8 cellular contexts compared by ENCODE assay signal in genomic region chr9:124218438-124219289, GRCh38. TPM values are rescaled to one million over a fixed set of nuclear protein-coding genes. Genes with fewer than 3 reads are reported as not detected.
DNase-seq lines count a peak whose midpoint lies in the region; ATAC-seq, FAIRE-seq and TF ChIP-seq lines count a peak whose summit lies in the region.

No MANE protein-coding gene starts in this region.

- H3K79me2 ChIP-seq in astrocyte (ENCODE audit: insufficient read depth, low read length): no peaks in the 10 kb centered on the region

- H3K27ac Mint-ChIP-seq in astrocyte (ENCODE audit: unreplicated experiment): no peak overlapping the region

- DNase-seq in A172 (ENCODE audit: low spot score) (peak; percentile 85), NOMO-1 treated with DMSO at 0.1 percent for 48 hours (lab: John Stamatoyannopoulos, UW; ENCODE audit: unreplicated experiment) (peak; percentile 97), astrocyte (ENCODE audit: low read depth) (peak; percentile 35), right lobe of liver (peak; percentile 65 to 69 (median 66)), BE2C (no peak)
- no peak for DNase-seq in effector CD4-positive, alpha-beta T cell

- no peak for TF ChIP-seq POLR2A in right lobe of liver (IDR thresholded peaks at IDR 0.05)

- peaks cover 4% of the 10 kb centered on the region for H3K4me1 Mint-ChIP-seq in astrocyte (ENCODE audit: low read depth, unreplicated experiment)

- H3K9me3 Mint-ChIP-seq in astrocyte (ENCODE audit: unreplicated experiment): no peaks in the 10 kb centered on the region

- no peak overlapping the region for H3K4me2 ChIP-seq in astrocyte (ENCODE audit: low read length)

- H3K36me3 Mint-ChIP-seq in astrocyte (ENCODE audit: low read depth, unreplicated experiment): no peaks in the 10 kb centered on the region

- H3K4me3 Mint-ChIP-seq in astrocyte (ENCODE audit: unreplicated experiment): no peak overlapping the region

- H3K27ac ChIP-seq in astrocyte (ENCODE audit: low read depth, low read length) (no peak overlapping the region), right lobe of liver (peak overlapping the region; percentile 10 to 43 (median 40))

- no peaks in the 10 kb centered on the region for H3K36me3 ChIP-seq in astrocyte (ENCODE audit: insufficient read depth, low read length)
- no peaks in the 10 kb centered on the region for H3K36me3 ChIP-seq in right lobe of liver
- no peaks in the 10 kb centered on the region for H3K36me3 ChIP-seq in BE2C

- no peak overlapping the region for H2AFZ ChIP-seq in astrocyte (ENCODE audit: low read depth, low read length)

- ATAC-seq in GM18858 (IDR thresholded peaks at IDR 0.05; ENCODE audit: unreplicated experiment) (peak; percentile 50), HG02970 (IDR thresholded peaks at IDR 0.05; ENCODE audit: low FRiP score, unreplicated experiment) (peak; percentile 45), right lobe of liver (peak in 3 of 4 donors; percentile 2 to 52 (median 7))

- no peak for FAIRE-seq in astrocyte (lab: Jason Lieb, UNC)

- TF ChIP-seq CTCF in astrocyte (IDR thresholded peaks at IDR 0.05; ENCODE audit: insufficient read depth, low read depth, low read length) (no peak), right lobe of liver (IDR thresholded peaks at IDR 0.05) (no peak), BE2C (IDR thresholded peaks at IDR 0.05; ENCODE audit: low read depth, low read length) (no peak)

- H3K9me3 ChIP-seq in astrocyte (ENCODE audit: insufficient read depth, low read depth, low read length): no peaks in the 10 kb centered on the region
- H3K9me3 ChIP-seq in right lobe of liver: no peaks in the 10 kb centered on the region
- H3K9me3 ChIP-seq in BE2C: no peaks in the 10 kb centered on the region

- intact Hi-C loops in right lobe of liver (cut with DNase I): no loop called here

- H3K4me1 ChIP-seq in astrocyte (ENCODE audit: insufficient read depth, low read length): peaks cover 4% of the 10 kb centered on the region
- H3K4me1 ChIP-seq in right lobe of liver: peaks cover 0 to 50% (median 23%) of the 10 kb centered on the region in 4 donors
- no peaks in the 10 kb centered on the region for H3K4me1 ChIP-seq in BE2C

- H3K4me3 ChIP-seq in astrocyte (ENCODE audit: insufficient read depth, low read depth, low read length) (no peak overlapping the region), right lobe of liver (no peak overlapping the region), BE2C (ENCODE audit: low read depth, low read length) (no peak overlapping the region)

- peaks cover 38% of the 10 kb centered on the region for H3K27me3 Mint-ChIP-seq in astrocyte (ENCODE audit: low read depth, unreplicated experiment)

- no peaks in the 10 kb centered on the region for H3K27me3 ChIP-seq in astrocyte (ENCODE audit: insufficient read depth, low read length)
- H3K27me3 ChIP-seq in right lobe of liver: no peaks in the 10 kb centered on the region
- H3K27me3 ChIP-seq in BE2C: no peaks in the 10 kb centered on the region

- WGBS in right lobe of liver (ENCODE audit: insufficient coverage, low coverage, low lambda C conversion rate, missing lambda C conversion rate): 39% methylated on average over 7 of the region's 10 CpGs

- no peaks in the 10 kb centered on the region for H4K20me1 ChIP-seq in astrocyte (ENCODE audit: insufficient read depth, low read length)

- no peak overlapping the region for H3K9ac ChIP-seq in astrocyte (ENCODE audit: low read length)

RNA-seq across cellular contexts. Expression of gene NEK6, which starts 39.1 kb away (rescaled TPM):
- total RNA-seq in A172 (2014; rRNA removed; shearing (Covaris generic)): 33.3 and 35.6 TPM in 2 replicates
- total RNA-seq in astrocyte (55.7 and 76.8 TPM in 2 replicates), right lobe of liver (100 to 1,000 TPM in 1 of 6 experiments, 10 to 100 TPM in 5; 61.6 to 128 (median 67.5) TPM)
- polyA plus RNA-seq in BE2C (2012; ENCODE audit: insufficient read depth, insufficient read length, low read depth): 0.46 TPM

Comparison
In these comparisons a context has a peak if more than half of its experiments do, and no peak if none do; other contexts are left out.
1. DNase-seq: peak in A172 (single experiment), NOMO-1 treated with DMSO at 0.1 percent for 48 hours (single experiment), astrocyte (single experiment) and right lobe of liver (3 of 3); none in effector CD4-positive, alpha-beta T cell (single experiment) and BE2C (single experiment).
2. Peak in every context shown above with its lines, with median percentiles within 50 percentile points of each other: ATAC-seq.